In genomic region chr12:40583743-40584142, GRCh38 we compare ENCODE assay signal across 25 cellular contexts.
"Had no signal": no experiment of that assay in that cellular context is flagged by ENCODE, and none has a peak within 500 bp of the region (broad histone marks: within the 10 kb centered on the region; RNA-seq: fewer than 3 reads in every experiment).

No MANE protein-coding gene starts in this region.

- H3K36me3 Mint-ChIP-seq: natural killer cell treated with Interleukin-12 subunit alpha and Interleukin-12 subunit beta and Interleukin-15 and Interleukin-18, amount 100 ng/mL, for 72 hours; neural progenitor cell had no signal

- H3K4me2 ChIP-seq: neural progenitor cell had no signal

- H3K4me3 Mint-ChIP-seq: mesothelial cell of epicardium; naive B cell; natural killer cell treated with Interleukin-12 subunit alpha and Interleukin-12 subunit beta and Interleukin-15 and Interleukin-18, amount 100 ng/mL, for 72 hours; neural progenitor cell; stimulated activated naive B cell treated with anti-CD40 and anti-IgM and Interleukin-4, amounts not matched to agents 10 μg/mL and 1 μg/mL and 100 μg/mL, for 72 hours; stimulated activated naive CD8-positive, alpha-beta T cell treated with anti-CD3 and anti-CD28 coated beads, Interleukin-15, Interleukin-2, amounts not matched to agents 100 ng/mL and 50 ng/mL, for 24 hours had no signal

- H3K27me3 Mint-ChIP-seq: naive B cell; natural killer cell treated with Interleukin-12 subunit alpha and Interleukin-12 subunit beta and Interleukin-15 and Interleukin-18, amount 100 ng/mL, for 72 hours; stimulated activated naive B cell treated with anti-CD40 and anti-IgM and Interleukin-4, amounts not matched to agents 10 μg/mL and 1 μg/mL and 100 μg/mL, for 72 hours; stimulated activated naive CD8-positive, alpha-beta T cell treated with anti-CD3 and anti-CD28 coated beads, Interleukin-15, Interleukin-2, amounts not matched to agents 100 ng/mL and 50 ng/mL, for 24 hours had no signal

- H2AFZ ChIP-seq: neural progenitor cell, parathyroid adenoma had no signal

- H3K79me2 ChIP-seq: parathyroid adenoma had no signal

- H3K9ac ChIP-seq: neural progenitor cell, parathyroid adenoma had no signal

- H3K9me3 ChIP-seq: prostate gland, right atrium auricular region, thoracic aorta had no signal

- H3K27me3 ChIP-seq: dorsolateral prefrontal cortex, heart right ventricle, left lung, neural progenitor cell, right atrium auricular region, tibial nerve, upper lobe of left lung had no signal

- H3K27ac Mint-ChIP-seq: mesothelial cell of epicardium; naive B cell; natural killer cell treated with Interleukin-12 subunit alpha and Interleukin-12 subunit beta and Interleukin-15 and Interleukin-18, amount 100 ng/mL, for 72 hours; neural progenitor cell; stimulated activated naive B cell treated with anti-CD40 and anti-IgM and Interleukin-4, amounts not matched to agents 10 μg/mL and 1 μg/mL and 100 μg/mL, for 72 hours; stimulated activated naive CD8-positive, alpha-beta T cell treated with anti-CD3 and anti-CD28 coated beads, Interleukin-15, Interleukin-2, amounts not matched to agents 100 ng/mL and 50 ng/mL, for 24 hours had no signal

- H3K27ac ChIP-seq: dorsolateral prefrontal cortex, heart right ventricle, left lung, neural progenitor cell, parathyroid adenoma, prostate gland, right atrium auricular region, skin epidermis, thoracic aorta, tibial nerve, upper lobe of left lung had no signal

- H3K4me1 Mint-ChIP-seq: mesothelial cell of epicardium; naive B cell; stimulated activated naive B cell treated with anti-CD40 and anti-IgM and Interleukin-4, amounts not matched to agents 10 μg/mL and 1 μg/mL and 100 μg/mL, for 72 hours had no signal

- DNase-seq: dorsolateral prefrontal cortex; effector CD4-positive, alpha-beta T cell; foreskin melanocyte; glutamatergic neuron; heart right ventricle; hippocampal formation; left cardiac atrium; left lung; mesenchymal stem cell; mucosa of descending colon; naive B cell; stimulated activated CD4-positive, alpha-beta T cell treated with anti-CD3 and anti-CD28 coated beads, Interleukin-15, amount 100 ng/mL, for 24 hours; stimulated activated CD4-positive, alpha-beta T cell treated with anti-CD3 and anti-CD28 coated beads, Interleukin-2, amount 100 ng/mL, for 48 hours; stimulated activated naive B cell treated with anti-CD40 and anti-IgM and Interleukin-4, amounts not matched to agents 10 μg/mL and 1 μg/mL and 100 μg/mL, for 72 hours; upper lobe of left lung had no signal

- H3K36me3 ChIP-seq: heart right ventricle, left lung, neural progenitor cell, prostate gland, right atrium auricular region, thoracic aorta, tibial nerve, upper lobe of left lung had no signal

- ATAC-seq: heart right ventricle; left cardiac atrium; left lung; mucosa of descending colon; natural killer cell treated with Interleukin-12 subunit alpha and Interleukin-12 subunit beta and Interleukin-15 and Interleukin-18, amount 100 ng/mL, for 72 hours; stimulated activated naive B cell treated with anti-CD40 and anti-IgM and Interleukin-4, amounts not matched to agents 10 μg/mL and 1 μg/mL and 100 μg/mL, for 72 hours had no signal

- H3K4me3 ChIP-seq: dorsolateral prefrontal cortex, heart right ventricle, left lung, mucosa of descending colon, neural progenitor cell, prostate gland, right atrium auricular region, skin epidermis, thoracic aorta, tibial nerve, upper lobe of left lung had no signal

- H3K4me1 ChIP-seq: heart right ventricle, left lung, neural progenitor cell, parathyroid adenoma, prostate gland, right atrium auricular region, tibial nerve, upper lobe of left lung had no signal
